ENCODE assay signal across 11 cellular contexts in genomic region chr13:110109910-110110309, GRCh38.
DNase-seq lines count a peak whose midpoint lies in the region; ATAC-seq lines count a peak whose summit lies in the region.
"Had no signal": no experiment of that assay in that cellular context is flagged by ENCODE, and none has a peak within 500 bp of the region (broad histone marks: within the 10 kb centered on the region; RNA-seq: fewer than 3 reads in every experiment).

No MANE protein-coding gene starts in this region.

- H3K79me1 ChIP-seq in mesendoderm (ENCODE audit: low read length) = no peaks in the 10 kb centered on the region

- no peak overlapping the region for H2BK120ac ChIP-seq in mesendoderm (ENCODE audit: low read depth, low read length)

- H2BK5ac ChIP-seq in mesendoderm (ENCODE audit: low read length) = no peak overlapping the region

- H3K79me2 ChIP-seq in mesendoderm (ENCODE audit: control insufficient read depth, insufficient read depth, low read length) = no peaks in the 10 kb centered on the region

- no peak overlapping the region for H2BK15ac ChIP-seq in mesendoderm (replicated peaks; ENCODE audit: low read depth)

- no peak overlapping the region for H2AK5ac ChIP-seq in mesendoderm (ENCODE audit: low read length)

- H3K4me3 ChIP-seq in mesendoderm (ENCODE audit: low read length) = no peak overlapping the region
- H3K4me3 ChIP-seq: PC-9 had no signal

- H3K27ac ChIP-seq in mesendoderm (ENCODE audit: low read depth, low read length) = no peak overlapping the region

- H3K56ac ChIP-seq in mesendoderm (ENCODE audit: low read length) = no peak overlapping the region

- H3K23ac ChIP-seq in mesendoderm (ENCODE audit: low read length) = no peak overlapping the region

- H3K4me3 Mint-ChIP-seq in natural killer cell treated with Interleukin-12 subunit alpha and Interleukin-12 subunit beta and Interleukin-15 and Interleukin-18, amount 100 ng/mL, for 72 hours = no peak overlapping the region
- H3K4me3 Mint-ChIP-seq: activated T-cell treated with anti-CD3 and anti-CD28 coated beads, Interleukin-2, amount 50 U/mL, for 24 hours had no signal

- DNase-seq in NCI-H82 (lab: John Stamatoyannopoulos, UW) = peak; percentile 49
- no peak for DNase-seq in NCI-H82 treated with DMSO at 0.1 percent for 48 hours (lab: John Stamatoyannopoulos, UW; ENCODE audit: unreplicated experiment)
- peak; percentile 64 for DNase-seq in epidermal melanocyte (ENCODE audit: insufficient read length, low spot score)
- DNase-seq in mesendoderm = peak; percentile 65
- DNase-seq in NCI-H2196 treated with DMSO at 0.1 percent for 48 hours (lab: John Stamatoyannopoulos, UW; ENCODE audit: unreplicated experiment) = no peak
- no peak for DNase-seq in natural killer cell treated with Interleukin-12 subunit alpha and Interleukin-12 subunit beta and Interleukin-15 and Interleukin-18, amount 100 ng/mL, for 72 hours (ENCODE audit: low spot score)
- no peak for DNase-seq in NCI-H2227 treated with DMSO at 0.1 percent for 48 hours (lab: John Stamatoyannopoulos, UW)
- no peak for DNase-seq in DMS53 treated with DMSO at 0.1 percent for 48 hours (lab: John Stamatoyannopoulos, UW; ENCODE audit: unreplicated experiment)
- DNase-seq: activated T-cell treated with anti-CD3 and anti-CD28 coated beads, Interleukin-2, amount 50 U/mL, for 24 hours; BE2C had no signal

- H3K36me3 ChIP-seq in mesendoderm (ENCODE audit: control insufficient read depth, insufficient read depth, low read length) = no peaks in the 10 kb centered on the region
- H3K36me3 ChIP-seq: BE2C had no signal

- H3K4me2 ChIP-seq in mesendoderm (ENCODE audit: low read length) = no peak overlapping the region

- H3K4me1 Mint-ChIP-seq in natural killer cell treated with Interleukin-12 subunit alpha and Interleukin-12 subunit beta and Interleukin-15 and Interleukin-18, amount 100 ng/mL, for 72 hours (ENCODE audit: low read depth in 2 of 2) = no peaks in the 10 kb centered on the region

- H3K4ac ChIP-seq in mesendoderm (ENCODE audit: low read depth, low read length) = no peak overlapping the region

- peaks cover 6 to 13% of the 10 kb centered on the region in 2 donors for H3K27me3 Mint-ChIP-seq in natural killer cell treated with Interleukin-12 subunit alpha and Interleukin-12 subunit beta and Interleukin-15 and Interleukin-18, amount 100 ng/mL, for 72 hours

- H4K8ac ChIP-seq in mesendoderm (ENCODE audit: low read depth, low read length) = no peak overlapping the region

- H3K18ac ChIP-seq in mesendoderm (ENCODE audit: low read length) = no peak overlapping the region

- no peaks in the 10 kb centered on the region for H3K4me1 ChIP-seq in mesendoderm (ENCODE audit: control insufficient read depth, low read depth, low read length)
- H3K4me1 ChIP-seq: BE2C had no signal

- H3K27ac Mint-ChIP-seq in natural killer cell treated with Interleukin-12 subunit alpha and Interleukin-12 subunit beta and Interleukin-15 and Interleukin-18, amount 100 ng/mL, for 72 hours = no peak overlapping the region
- H3K27ac Mint-ChIP-seq: activated T-cell treated with anti-CD3 and anti-CD28 coated beads, Interleukin-2, amount 50 U/mL, for 24 hours had no signal

- no peak overlapping the region for H4K5ac ChIP-seq in mesendoderm (ENCODE audit: low read length)

- H3K9me3 Mint-ChIP-seq in natural killer cell treated with Interleukin-12 subunit alpha and Interleukin-12 subunit beta and Interleukin-15 and Interleukin-18, amount 100 ng/mL, for 72 hours = no peaks in the 10 kb centered on the region
- H3K9me3 Mint-ChIP-seq: activated T-cell treated with anti-CD3 and anti-CD28 coated beads, Interleukin-2, amount 50 U/mL, for 24 hours had no signal

- no peaks in the 10 kb centered on the region for H3K36me3 Mint-ChIP-seq in natural killer cell treated with Interleukin-12 subunit alpha and Interleukin-12 subunit beta and Interleukin-15 and Interleukin-18, amount 100 ng/mL, for 72 hours

- ATAC-seq in natural killer cell treated with Interleukin-12 subunit alpha and Interleukin-12 subunit beta and Interleukin-15 and Interleukin-18, amount 100 ng/mL, for 72 hours = no peak

- no peaks in the 10 kb centered on the region for H3K27me3 ChIP-seq in mesendoderm (ENCODE audit: insufficient read depth, low read length, poor library complexity)

- WGBS in mesendoderm (ENCODE audit: extremely low coverage, insufficient coverage, low lambda C conversion rate) = no CpG with 5 or more reads among the region's 15 CpGs

- no peak overlapping the region for H3K9ac ChIP-seq in mesendoderm (ENCODE audit: low read length)

Comparison
In these comparisons a context has a peak if more than half of its experiments do, and no peak if none do; other contexts are left out.
1. DNase-seq: peak in NCI-H82 (single experiment), epidermal melanocyte (single experiment) and mesendoderm (single experiment); none in NCI-H82 treated with DMSO at 0.1 percent for 48 hours (single experiment), NCI-H2196 treated with DMSO at 0.1 percent for 48 hours (single experiment), natural killer cell treated with Interleukin-12 subunit alpha and Interleukin-12 subunit beta and Interleukin-15 and Interleukin-18, amount 100 ng/mL, for 72 hours (single experiment), NCI-H2227 treated with DMSO at 0.1 percent for 48 hours (single experiment) and DMS53 treated with DMSO at 0.1 percent for 48 hours (single experiment).